ENCODE assay signal across 12 cellular contexts in genomic region chr7:1455241-1455939, GRCh38. TPM values are rescaled to one million over a fixed set of nuclear protein-coding genes. Genes with fewer than 3 reads are reported as not detected.
DNase-seq lines count a peak whose midpoint lies in the region; ATAC-seq and TF ChIP-seq lines count a peak whose summit lies in the region.
"Had no signal": no experiment of that assay in that cellular context is flagged by ENCODE, and none has a peak within 500 bp of the region (broad histone marks: within the 10 kb centered on the region; RNA-seq: fewer than 3 reads in every experiment).

No MANE protein-coding gene starts in this region.

- H3K36me3 Mint-ChIP-seq in T-cell = no peaks in the 10 kb centered on the region
- H3K36me3 Mint-ChIP-seq in CD8-positive, alpha-beta T cell = no peaks in the 10 kb centered on the region

- POLR2A ChIA-PET in T-cell (lab: Charles Lee) = no interaction called here
- POLR2A ChIA-PET in CD8-positive, alpha-beta T cell (lab: Charles Lee) = no interaction called here

- DNase-seq in NCI-H2029 (lab: John Stamatoyannopoulos, UW) = peak; percentile 94
- DNase-seq in coronary artery (ENCODE audit: low spot score) = no peak
- DNase-seq in NCI-H2227 treated with DMSO at 0.1 percent for 48 hours (lab: John Stamatoyannopoulos, UW) = no peak
- no peak for DNase-seq in T-cell
- DNase-seq in activated CD4-positive, alpha-beta T cell treated with anti-CD3 and anti-CD28 coated beads for 1 hour = no peak
- DNase-seq in CD8-positive, alpha-beta T cell = no peak
- DNase-seq: stimulated activated naive CD8-positive, alpha-beta T cell treated with anti-CD3 and anti-CD28 coated beads, Interleukin-15, Interleukin-2, amounts not matched to agents 100 U/mL and 50 U/mL, for 24 hours had no signal

- intact Hi-C loops in CD8-positive, alpha-beta T cell (cut with DNase I, micrococcal nuclease) = no loop called here

- H3K27me3 ChIP-seq in BLaER1 treated with 17β-estradiol and CSF1 and Interleukin-3, amounts not matched to agents 10 nM and 100 nM = peaks cover 14 to 27% (median 24%) of the 10 kb centered on the region in 11 experiments
- H3K27me3 ChIP-seq in CD8-positive, alpha-beta T cell (ENCODE audit: insufficient read depth, low read length) = no peaks in the 10 kb centered on the region

- ATAC-seq in T-cell (replicated peaks in 1 of 4) = no peak
- no peak for ATAC-seq in CD8-positive, alpha-beta T cell
- ATAC-seq: stimulated activated naive CD8-positive, alpha-beta T cell treated with anti-CD3 and anti-CD28 coated beads, Interleukin-15, Interleukin-2, amounts not matched to agents 100 U/mL and 50 U/mL, for 24 hours had no signal

- H3K9me3 Mint-ChIP-seq in T-cell = no peaks in the 10 kb centered on the region
- H3K9me3 Mint-ChIP-seq in CD8-positive, alpha-beta T cell = no peaks in the 10 kb centered on the region
- H3K9me3 Mint-ChIP-seq: central memory CD8-positive, alpha-beta T cell had no signal

- peak overlapping the region in 6 of 11 experiments; percentile 8 to 64 (median 39); a peak in 10 of 22 replicates for H3K4me2 ChIP-seq in BLaER1 treated with 17β-estradiol and CSF1 and Interleukin-3, amounts not matched to agents 10 nM and 100 nM

- 90 to 92% methylated on average over 20 to 26 of the region's 26 CpGs for WGBS in mesodermal cell (ENCODE audit: insufficient coverage in 2 of 2), 2 experiments

- CTCF ChIA-PET in T-cell (lab: Charles Lee) = no interaction called here
- CTCF ChIA-PET in CD8-positive, alpha-beta T cell (lab: Charles Lee) = interaction anchor here (1.0 kb wide), 1 partner anchor 19 kb away, joined by 3 read pairs; no protein-coding TSS in a partner anchor

- H3K27ac Mint-ChIP-seq in T-cell = no peak overlapping the region
- no peak overlapping the region for H3K27ac Mint-ChIP-seq in CD8-positive, alpha-beta T cell

- no peaks in the 10 kb centered on the region for H3K9me3 ChIP-seq in BLaER1 treated with 17β-estradiol and CSF1 and Interleukin-3, amounts not matched to agents 10 nM and 100 nM (replicated peaks in 1 of 11)
- H3K9me3 ChIP-seq in mesodermal cell (ENCODE audit: control insufficient read depth, low read length) = no peaks in the 10 kb centered on the region
- H3K9me3 ChIP-seq in CD8-positive, alpha-beta T cell (ENCODE audit: low read length) = no peaks in the 10 kb centered on the region

- no peak overlapping the region for H3K4me3 ChIP-seq in BLaER1 treated with 17β-estradiol and CSF1 and Interleukin-3, amounts not matched to agents 10 nM and 100 nM
- H3K4me3 ChIP-seq in coronary artery (peak overlapping the region; percentile 38), mesodermal cell (ENCODE audit: extremely low read depth, insufficient read depth, low read length, poor library complexity, severe bottlenecking) (no peak overlapping the region)
- H3K4me3 ChIP-seq in CD8-positive, alpha-beta T cell (ENCODE audit: low read depth, low read length) = no peak overlapping the region
- H3K4me3 ChIP-seq: SK-N-MC had no signal

- no peak for TF ChIP-seq CTCF in coronary artery (IDR thresholded peaks at IDR 0.05)
- no peak for TF ChIP-seq CTCF in CD8-positive, alpha-beta T cell (IDR thresholded peaks at IDR 0.05)

- H3K9ac ChIP-seq in BLaER1 treated with 17β-estradiol and CSF1 and Interleukin-3, amounts not matched to agents 10 nM and 100 nM = no peak overlapping the region

- H4K20me1 ChIP-seq in BLaER1 treated with 17β-estradiol and CSF1 and Interleukin-3, amounts not matched to agents 10 nM and 100 nM = peaks cover 0 to 72% (median 19%) of the 10 kb centered on the region in 11 experiments; a peak in 16 of 22 replicates

- H3K4me1 ChIP-seq in BLaER1 treated with 17β-estradiol and CSF1 and Interleukin-3, amounts not matched to agents 10 nM and 100 nM = peaks cover 43 to 65% (median 61%) of the 10 kb centered on the region in 10 experiments
- H3K4me1 ChIP-seq in mesodermal cell (ENCODE audit: control insufficient read depth, insufficient read depth, low read length, poor library complexity, severe bottlenecking) = peaks cover 63% of the 10 kb centered on the region
- H3K4me1 ChIP-seq in CD8-positive, alpha-beta T cell (ENCODE audit: insufficient read depth, low read length) = peaks cover 21% of the 10 kb centered on the region

- no peaks in the 10 kb centered on the region for H3K36me3 ChIP-seq in BLaER1 treated with 17β-estradiol and CSF1 and Interleukin-3, amounts not matched to agents 10 nM and 100 nM
- no peaks in the 10 kb centered on the region for H3K36me3 ChIP-seq in mesodermal cell (ENCODE audit: control insufficient read depth, insufficient read depth, low read length)
- no peaks in the 10 kb centered on the region for H3K36me3 ChIP-seq in CD8-positive, alpha-beta T cell (ENCODE audit: insufficient read depth, low read length)

- H3K4me1 Mint-ChIP-seq in T-cell = peaks cover 4 to 15% (median 9%) of the 10 kb centered on the region in 3 donors
- peaks cover 9% of the 10 kb centered on the region for H3K4me1 Mint-ChIP-seq in CD8-positive, alpha-beta T cell (ENCODE audit: low read depth)

- no peaks in the 10 kb centered on the region for H3K27me3 Mint-ChIP-seq in T-cell
- H3K27me3 Mint-ChIP-seq in CD8-positive, alpha-beta T cell (ENCODE audit: low read depth) = no peaks in the 10 kb centered on the region
- H3K27me3 Mint-ChIP-seq: B cell; central memory CD8-positive, alpha-beta T cell had no signal

- no peak overlapping the region for H3K4me3 Mint-ChIP-seq in T-cell
- H3K4me3 Mint-ChIP-seq in CD8-positive, alpha-beta T cell = no peak overlapping the region
- H3K4me3 Mint-ChIP-seq: B cell; central memory CD8-positive, alpha-beta T cell had no signal

- H3K27ac ChIP-seq in BLaER1 treated with 17β-estradiol and CSF1 and Interleukin-3, amounts not matched to agents 10 nM and 100 nM = no peak overlapping the region
- H3K27ac ChIP-seq in coronary artery (peak overlapping the region in 1 of 2 donors; percentile 65), mesodermal cell (ENCODE audit: low read depth, low read length, severe bottlenecking) (peak overlapping the region; percentile 49)
- no peak overlapping the region for H3K27ac ChIP-seq in CD8-positive, alpha-beta T cell (ENCODE audit: low read depth, low read length)
- H3K27ac ChIP-seq: SK-N-MC had no signal

RNA-seq across cellular contexts. Expression of gene MICALL2, which starts 3.9 kb away (rescaled TPM):
- polyA plus RNA-seq in mesodermal cell (2013, experiment 1 of 2) = 32.1 TPM
- 22.4 TPM for polyA plus RNA-seq in mesodermal cell (2013, experiment 2 of 2)
- total RNA-seq in T-cell = 1 to 10 TPM; 2.1 to 5.5 (median 3.2) TPM
- total RNA-seq in CD8-positive, alpha-beta T cell = 1 to 10 TPM; 1.2 to 2.1 TPM

RNA-seq across cellular contexts. Expression of gene INTS1, which starts 48.8 kb away (rescaled TPM):
- polyA plus RNA-seq in mesodermal cell (2013, experiment 1 of 2) = 71.6 TPM
- polyA plus RNA-seq in mesodermal cell (2013, experiment 2 of 2) = 53.3 TPM
- total RNA-seq in T-cell = 100 to 1,000 TPM; 102 to 147 (median 131) TPM
- total RNA-seq in CD8-positive, alpha-beta T cell = 100 to 1,000 TPM; 106 to 113 TPM
